30 cellular contexts compared by ENCODE assay signal in the genomic region with DNA sequence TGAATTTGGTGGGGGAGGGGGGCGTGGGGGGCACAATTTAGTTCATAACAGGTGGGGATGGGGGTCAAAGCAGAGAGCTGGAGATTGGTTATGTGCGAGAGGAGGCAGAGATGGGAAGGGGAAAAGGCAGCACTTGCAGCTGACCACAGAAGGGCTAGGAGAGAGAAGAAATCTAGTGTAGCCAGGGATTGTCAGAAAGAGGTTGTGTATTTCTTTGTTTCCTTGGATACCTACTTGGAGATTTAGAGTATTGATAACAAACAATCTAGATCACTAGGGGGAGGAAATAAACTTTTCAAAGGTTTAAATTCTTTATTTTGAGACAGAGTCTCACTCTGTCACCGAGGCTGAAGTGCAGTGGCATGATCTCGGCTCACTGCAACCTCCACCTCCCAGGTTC.
"Had no signal": no experiment of that assay in that cellular context is flagged by ENCODE, and none has a peak within 500 bp of the region (broad histone marks: within the 10 kb centered on the region; RNA-seq: fewer than 3 reads in every experiment).

No MANE protein-coding gene starts in this region.

- H3K4me1 ChIP-seq: body of pancreas, gastroesophageal sphincter, left ventricle myocardium inferior, sigmoid colon, vagina had no signal

- H3K27me3 ChIP-seq: body of pancreas, gastroesophageal sphincter, neutrophil, ovary, sigmoid colon, upper lobe of left lung, vagina had no signal

- H3K9me3 ChIP-seq: body of pancreas, gastroesophageal sphincter, left ventricle myocardium inferior, neutrophil, ovary, sigmoid colon, upper lobe of left lung, vagina had no signal

- ATAC-seq: activated CD8-positive, alpha-beta memory T cell treated with anti-CD3 and anti-CD28 coated beads, Interleukin-2, amount 10 ng/mL, durations not matched to agents 7 days and 5 days; activated CD8-positive, alpha-beta T cell treated with anti-CD3 and anti-CD28 coated beads, Interleukin-2, amount 10 ng/mL, durations not matched to agents 7 days and 5 days; body of pancreas; gastroesophageal sphincter; stimulated activated memory B cell treated with anti-CD40 and anti-IgM and Interleukin-4, amounts not matched to agents 10 μg/mL and 1 μg/mL and 100 μg/mL, for 72 hours; stimulated activated naive CD8-positive, alpha-beta T cell treated with anti-CD3 and anti-CD28 coated beads, Interleukin-15, amount 100 ng/mL, for 72 hours had no signal

- H3K4me3 ChIP-seq: body of pancreas, coronary artery, gastroesophageal sphincter, left ventricle myocardium inferior, lung, ovary, sigmoid colon, upper lobe of left lung, vagina had no signal

- DNase-seq: activated B cell treated with CpG ODN at 0.5 μM for 24 hours; activated CD4-positive, alpha-beta T cell treated with anti-CD3 and anti-CD28 coated beads, Interleukin-2, amount 50 U/mL, for 1 hour; activated CD8-positive, alpha-beta memory T cell treated with anti-CD3 and anti-CD28 coated beads, Interleukin-2, amount 10 ng/mL, durations not matched to agents 7 days and 5 days; activated CD8-positive, alpha-beta T cell treated with anti-CD3 and anti-CD28 coated beads, Interleukin-2, amount 10 ng/mL, durations not matched to agents 7 days and 5 days; activated effector memory CD4-positive, alpha-beta T cell treated with Interleukin-2 at 50 U/mL for 16 hours; activated naive CD4-positive, alpha-beta T cell treated with Interleukin-2 at 50 U/mL for 16 hours; activated T-cell treated with anti-CD3 and anti-CD28 coated beads for 4 hours; anterior cingulate cortex; body of pancreas; cerebellar nuclear complex; head of caudate nucleus; hypothalamus; left ventricle myocardium inferior; ovary; retina; sigmoid colon; small intestine; stimulated activated CD4-positive, alpha-beta T cell treated with anti-CD3 and anti-CD28 coated beads, Interleukin-1b, Interleukin-23, amount 100 ng/mL, for 48 hours; stimulated activated CD4-positive, alpha-beta T cell treated with anti-CD3 and anti-CD28 coated beads, Interleukin-4, amount 100 ng/mL, for 4 hours; stimulated activated CD8-positive, alpha-beta memory T cell treated with anti-CD3 and anti-CD28 coated beads, Interleukin-4, amount 100 ng/mL, for 48 hours; stimulated activated naive CD8-positive, alpha-beta T cell treated with anti-CD3 and anti-CD28 coated beads, Interleukin-15, amount 100 ng/mL, for 72 hours; substantia nigra; T-helper 2 cell; upper lobe of left lung had no signal

- H3K27ac ChIP-seq: body of pancreas, gastroesophageal sphincter, left ventricle myocardium inferior, neutrophil, ovary, sigmoid colon, upper lobe of left lung, vagina had no signal

- H3K36me3 ChIP-seq: gastroesophageal sphincter, left ventricle myocardium inferior, neutrophil, ovary, sigmoid colon, upper lobe of left lung, vagina had no signal
